Comparison of ENCODE assay signal across 1 cellular context in the genomic region with DNA sequence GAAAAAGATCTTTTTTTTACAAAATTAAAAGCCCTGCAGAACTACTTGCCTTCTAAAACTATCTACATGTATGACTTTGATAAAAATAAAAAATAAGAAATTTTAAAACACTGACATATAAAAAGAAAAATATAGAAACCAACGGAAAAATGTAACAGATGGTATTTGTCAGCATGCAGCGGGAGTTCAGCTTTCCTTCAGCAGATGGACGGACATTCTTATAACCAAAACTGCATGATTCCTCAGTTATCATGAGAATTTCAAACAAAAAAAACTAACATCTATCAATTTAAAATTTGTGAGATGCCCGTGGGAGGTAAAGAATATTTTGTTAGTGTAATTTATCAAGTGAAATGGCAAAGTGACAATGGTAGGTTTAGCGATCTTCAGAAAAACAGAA.
TF ChIP-seq lines count a peak whose summit lies in the region.

No MANE protein-coding gene starts in this region.

TF ChIP-seq in SK-N-SH, 30 proteins besides CTCF, POLR2A, EP300 and RAD21 (continued from another document):
- TF ChIP-seq, protein P1, sequence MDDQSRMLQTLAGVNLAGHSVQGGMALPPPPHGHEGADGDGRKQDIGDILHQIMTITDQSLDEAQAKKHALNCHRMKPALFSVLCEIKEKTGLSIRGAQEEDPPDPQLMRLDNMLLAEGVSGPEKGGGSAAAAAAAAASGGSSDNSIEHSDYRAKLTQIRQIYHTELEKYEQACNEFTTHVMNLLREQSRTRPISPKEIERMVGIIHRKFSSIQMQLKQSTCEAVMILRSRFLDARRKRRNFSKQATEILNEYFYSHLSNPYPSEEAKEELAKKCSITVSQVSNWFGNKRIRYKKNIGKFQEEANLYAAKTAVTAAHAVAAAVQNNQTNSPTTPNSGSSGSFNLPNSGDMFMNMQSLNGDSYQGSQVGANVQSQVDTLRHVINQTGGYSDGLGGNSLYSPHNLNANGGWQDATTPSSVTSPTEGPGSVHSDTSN (IDR thresholded peaks at IDR 0.05): no peak
